ENCODE assay signal across 24 cellular contexts in the genomic region with DNA sequence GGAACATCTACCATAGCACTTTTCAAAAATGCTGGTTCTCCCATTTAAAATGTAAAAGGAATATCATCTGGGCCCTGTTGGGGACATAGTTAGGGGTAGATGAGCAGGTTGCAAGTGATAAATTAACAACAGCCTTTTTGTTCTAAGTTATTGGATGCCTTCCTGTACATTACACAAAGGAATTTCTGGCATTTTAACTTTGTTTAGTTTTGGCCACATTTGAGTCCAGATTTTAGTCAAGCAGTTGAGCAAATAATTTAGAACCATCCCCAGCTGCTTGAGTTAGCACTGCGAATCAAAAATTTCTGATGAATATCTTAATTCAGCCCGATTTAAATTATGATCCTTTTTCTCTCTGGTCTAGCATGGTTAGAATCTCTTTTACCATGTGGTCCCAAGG.
A peak's percentile ranks its signal among the peaks of the same experiment; 100 is the strongest.
DNase-seq lines count a peak whose midpoint lies in the region; ATAC-seq and TF ChIP-seq lines count a peak whose summit lies in the region.
"Had no signal": no experiment of that assay in that cellular context is flagged by ENCODE, and none has a peak within 500 bp of the region (broad histone marks: within the 10 kb centered on the region; RNA-seq: fewer than 3 reads in every experiment).

No MANE protein-coding gene starts in this region.

- DNase-seq in GM23248 (peak; percentile 25), SK-N-SH (no peak), fibroblast of lung (ENCODE audit: low read depth in 2 of 2) (peak; percentile 24 to 78), osteocyte (ENCODE audit: extremely low spot score, unreplicated experiment) (no peak), NCI-H1092 (lab: John Stamatoyannopoulos, UW) (no peak)
- no peak for DNase-seq in NK-92 treated with Interleukin-12 subunit alpha and Interleukin-12 subunit beta, amount 100 ng/mL, for 24 hours (lab: John Stamatoyannopoulos, UW)
- DNase-seq: activated naive CD4-positive, alpha-beta T cell; activated T-cell treated with anti-CD3 and anti-CD28 coated beads, Interleukin-2, amount 50 U/mL, for 48 hours; amygdala; CD4-positive, CD25-positive, alpha-beta regulatory T cell; central memory CD4-positive, alpha-beta T cell; heart left ventricle; left colon; MG63; natural killer cell; NCI-H1436; NCI-H2107; NCI-H446 treated with DMSO at 0.1 percent for 48 hours; ovary; retina; stimulated activated naive CD8-positive, alpha-beta T cell treated with anti-CD3 and anti-CD28 coated beads, Interleukin-15, Interleukin-2, amounts not matched to agents 100 U/mL and 50 U/mL, for 24 hours had no signal

- TF ChIP-seq RAD21 in SK-N-SH (IDR thresholded peaks at IDR 0.05; ENCODE audit: low read length): no peak

- H3K27ac ChIP-seq in GM23248: no peak overlapping the region
- H3K27ac ChIP-seq in SK-N-SH (ENCODE audit: low read depth in 2 of 2, low read length in 1 of 2): peak overlapping the region; percentile 31 to 58; a peak in 2 of 4 replicates
- no peak overlapping the region for H3K27ac ChIP-seq in fibroblast of lung (ENCODE audit: insufficient read depth, low read length)
- H3K27ac ChIP-seq: ovary, thoracic aorta had no signal

- H4K20me1 ChIP-seq in GM23248 (ENCODE audit: insufficient read depth) (0 out of 2 replicates have a peak, but pooled peaks cover 2% of the 10 kb centered on the region), SK-N-SH (ENCODE audit: insufficient read depth) (no peaks in the 10 kb centered on the region), fibroblast of lung (ENCODE audit: control insufficient read depth, extremely low read depth, insufficient read depth, low read length) (no peaks in the 10 kb centered on the region)

- H3F3A ChIP-seq in GM23248 (ENCODE audit: insufficient read depth) (peaks cover 3% of the 10 kb centered on the region; the same call in 1 of the 2 replicates), SK-N-SH (replicated peaks; ENCODE audit: insufficient read depth) (peaks cover 16% of the 10 kb centered on the region)

- peak in 1 of 2 experiments; percentile 36; a peak in 1 of 4 replicates for TF ChIP-seq EP300 in SK-N-SH (IDR thresholded peaks at IDR 0.05; ENCODE audit: borderline replicate concordance in 1 of 2, low read depth in 1 of 2, low read length in 1 of 2)

- H3K36me3 ChIP-seq in GM23248 (ENCODE audit: low read depth) (peaks cover 6% of the 10 kb centered on the region; the same call in 1 of the 2 replicates), SK-N-SH (replicated peaks in 1 of 2; ENCODE audit: control insufficient read depth in 1 of 2, insufficient read depth in 2 of 2, low read length in 1 of 2) (peaks cover 10 to 35% of the 10 kb centered on the region in 2 experiments), fibroblast of lung (ENCODE audit: control insufficient read depth, insufficient read depth, low read length) (no peaks in the 10 kb centered on the region)
- H3K36me3 ChIP-seq: ovary, thoracic aorta had no signal

- H2AFZ ChIP-seq in GM23248: no peak overlapping the region
- no peak overlapping the region for H2AFZ ChIP-seq in SK-N-SH (ENCODE audit: low read depth)
- no peak overlapping the region for H2AFZ ChIP-seq in fibroblast of lung (ENCODE audit: low read length)

- no peak for ATAC-seq in GM18867 (IDR thresholded peaks at IDR 0.05; ENCODE audit: unreplicated experiment)
- ATAC-seq: left colon; natural killer cell; stimulated activated naive CD8-positive, alpha-beta T cell treated with anti-CD3 and anti-CD28 coated beads, Interleukin-15, Interleukin-2, amounts not matched to agents 100 U/mL and 50 U/mL, for 24 hours had no signal

- no peak overlapping the region for H3K4me3 Mint-ChIP-seq in osteocyte (ENCODE audit: unreplicated experiment)
- H3K4me3 Mint-ChIP-seq: CD4-positive, CD25-positive, alpha-beta regulatory T cell; mesothelial cell of epicardium; natural killer cell had no signal

- H3K36me3 Mint-ChIP-seq in osteocyte (ENCODE audit: unreplicated experiment): peaks cover 15% of the 10 kb centered on the region
- H3K36me3 Mint-ChIP-seq: natural killer cell had no signal

- CTCF ChIA-PET in SK-N-SH (lab: Yijun Ruan, JAX): no interaction called here

- H3K4me2 ChIP-seq in GM23248 (ENCODE audit: unreplicated experiment) (no peak overlapping the region), SK-N-SH (no peak overlapping the region), fibroblast of lung (ENCODE audit: extremely low read depth, insufficient read depth, low read length) (no peak overlapping the region)

- H3K9me3 ChIP-seq in GM23248 (ENCODE audit: low read depth): no peaks in the 10 kb centered on the region
- peaks cover 5% of the 10 kb centered on the region; the same call in 1 of the 2 replicates for H3K9me3 ChIP-seq in SK-N-SH
- H3K9me3 ChIP-seq in fibroblast of lung (ENCODE audit: control insufficient read depth, insufficient read depth, low read depth, low read length): no peaks in the 10 kb centered on the region
- H3K9me3 ChIP-seq: ovary, thoracic aorta had no signal

- H3K9me2 ChIP-seq in GM23248 (ENCODE audit: insufficient read depth) (peaks cover 6% of the 10 kb centered on the region; the same call in 1 of the 2 replicates), SK-N-SH (0 out of 2 replicates have a peak, but pooled peaks cover 3% of the 10 kb centered on the region)

- in situ Hi-C loops in GM23248 (cut with MboI): loop anchor here (25.0 kb wide), 1 partner anchor 635 kb away; no protein-coding TSS in a partner anchor

- H3K4me3 ChIP-seq in GM23248 (no peak overlapping the region), SK-N-SH (ENCODE audit: low read depth in 2 of 2, low read length in 1 of 2) (no peak overlapping the region), fibroblast of lung (replicated peaks in 1 of 4; ENCODE audit: control extremely low read depth in 1 of 4, insufficient read depth in 1 of 4, low read depth in 3 of 4, low read length in 4 of 4) (no peak overlapping the region)
- H3K4me3 ChIP-seq: heart left ventricle, MG63, ovary, thoracic aorta had no signal

- peaks cover 28% of the 10 kb centered on the region for H3K4me1 Mint-ChIP-seq in osteocyte (ENCODE audit: unreplicated experiment)

- WGBS in GM23248 (ENCODE audit: low coverage in 1 of 2, low lambda C conversion rate in 2 of 2, missing lambda C conversion rate in 2 of 2), 2 experiments: 25 to 37% methylated on average over 2 of the region's 2 CpGs
- 37% methylated on average over 2 of the region's 2 CpGs for WGBS in SK-N-SH (ENCODE audit: low lambda C conversion rate)

- TF ChIP-seq CTCF in SK-N-SH (IDR thresholded peaks at IDR 0.05) (no peak), fibroblast of lung (conservative IDR thresholded peaks at IDR 0.05 in 1 of 2, IDR thresholded peaks at IDR 0.05 in 1 of 2; ENCODE audit: low read depth in 1 of 2, low read length in 2 of 2) (no peak), osteocyte (IDR thresholded peaks at IDR 0.05) (no peak)

- POLR2A ChIA-PET in SK-N-SH (lab: Yijun Ruan, JAX): no interaction called here

- H3K27me3 Mint-ChIP-seq in osteocyte (ENCODE audit: unreplicated experiment): no peaks in the 10 kb centered on the region
- H3K27me3 Mint-ChIP-seq: CD4-positive, CD25-positive, alpha-beta regulatory T cell had no signal

- peaks cover 10% of the 10 kb centered on the region for H3K9me3 Mint-ChIP-seq in osteocyte (ENCODE audit: unreplicated experiment)
- H3K9me3 Mint-ChIP-seq: CD4-positive, CD25-positive, alpha-beta regulatory T cell; natural killer cell had no signal

- H3K4me1 ChIP-seq in GM23248 (ENCODE audit: insufficient read depth) (peaks cover 15% of the 10 kb centered on the region; the same call in 1 of the 2 replicates), SK-N-SH (ENCODE audit: control insufficient read depth in 1 of 2, insufficient read depth in 2 of 2, low read depth in 1 of 2, low read length in 1 of 2) (peaks cover 4 to 6% of the 10 kb centered on the region in 2 experiments; a peak in 3 of 4 replicates), fibroblast of lung (ENCODE audit: control insufficient read depth, extremely low read depth, insufficient read depth, low read length) (peaks cover 8% of the 10 kb centered on the region)

- no peak overlapping the region for H3K9ac ChIP-seq in GM23248
- no peak overlapping the region for H3K9ac ChIP-seq in SK-N-SH
- no peak overlapping the region for H3K9ac ChIP-seq in fibroblast of lung (ENCODE audit: insufficient read depth, low read length)

- peak overlapping the region; percentile 62 for H3K27ac Mint-ChIP-seq in osteocyte (ENCODE audit: unreplicated experiment)
- H3K27ac Mint-ChIP-seq: CD4-positive, CD25-positive, alpha-beta regulatory T cell; mesothelial cell of epicardium; natural killer cell had no signal

- H3K79me2 ChIP-seq in GM23248 (ENCODE audit: insufficient read depth) (no peaks in the 10 kb centered on the region), SK-N-SH (ENCODE audit: insufficient read depth) (no peaks in the 10 kb centered on the region), fibroblast of lung (ENCODE audit: control insufficient read depth, insufficient read depth, low read length) (no peaks in the 10 kb centered on the region)

- H3K27me3 ChIP-seq in GM23248 (replicated peaks; ENCODE audit: insufficient read depth): no peaks in the 10 kb centered on the region
- no peaks in the 10 kb centered on the region for H3K27me3 ChIP-seq in SK-N-SH (ENCODE audit: insufficient read depth)
- H3K27me3 ChIP-seq in fibroblast of lung (ENCODE audit: control insufficient read depth, insufficient read depth, low read length): no peaks in the 10 kb centered on the region
- H3K27me3 ChIP-seq: heart left ventricle, MG63, ovary had no signal

TF ChIP-seq in SK-N-SH, 30 proteins besides CTCF, POLR2A, EP300 and RAD21:
- TF ChIP-seq TEAD4 (IDR thresholded peaks at IDR 0.05; ENCODE audit: borderline replicate concordance, insufficient read depth): no peak; the same call in 1 of the 2 replicates
- TF ChIP-seq SIN3A (IDR thresholded peaks at IDR 0.05; ENCODE audit: borderline replicate concordance, low read depth, low read length): no peak
- TF ChIP-seq, protein P1, sequence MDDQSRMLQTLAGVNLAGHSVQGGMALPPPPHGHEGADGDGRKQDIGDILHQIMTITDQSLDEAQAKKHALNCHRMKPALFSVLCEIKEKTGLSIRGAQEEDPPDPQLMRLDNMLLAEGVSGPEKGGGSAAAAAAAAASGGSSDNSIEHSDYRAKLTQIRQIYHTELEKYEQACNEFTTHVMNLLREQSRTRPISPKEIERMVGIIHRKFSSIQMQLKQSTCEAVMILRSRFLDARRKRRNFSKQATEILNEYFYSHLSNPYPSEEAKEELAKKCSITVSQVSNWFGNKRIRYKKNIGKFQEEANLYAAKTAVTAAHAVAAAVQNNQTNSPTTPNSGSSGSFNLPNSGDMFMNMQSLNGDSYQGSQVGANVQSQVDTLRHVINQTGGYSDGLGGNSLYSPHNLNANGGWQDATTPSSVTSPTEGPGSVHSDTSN (IDR thresholded peaks at IDR 0.05): peak; percentile 59
- TF ChIP-seq NFIC (IDR thresholded peaks at IDR 0.05; ENCODE audit: borderline replicate concordance): peak; percentile 14; the same call in 1 of the 2 replicates
- peak; percentile 57 for TF ChIP-seq TCF12 (IDR thresholded peaks at IDR 0.05)

Comparison
In these comparisons a context has a peak if more than half of its experiments do, and no peak if none do; other contexts are left out.
1. DNase-seq: peak in GM23248 (single experiment) and fibroblast of lung (2 of 2); none in SK-N-SH (single experiment), osteocyte (single experiment), NCI-H1092 (single experiment) and NK-92 treated with Interleukin-12 subunit alpha and Interleukin-12 subunit beta, amount 100 ng/mL, for 24 hours (single experiment).
2. H3K27ac ChIP-seq: peak in SK-N-SH (2 of 2); none in GM23248 (single experiment) and fibroblast of lung (single experiment).